In genomic region chr12:129704232-129704830, GRCh38 we compare ENCODE assay signal across 28 cellular contexts.
"Had no signal": no experiment of that assay in that cellular context is flagged by ENCODE, and none has a peak within 500 bp of the region (broad histone marks: within the 10 kb centered on the region; RNA-seq: fewer than 3 reads in every experiment).

No MANE protein-coding gene starts in this region.

- H3K27me3 ChIP-seq: body of pancreas, colonic mucosa, heart left ventricle, tibial artery, vagina had no signal

- H3K4me3 ChIP-seq: body of pancreas, colonic mucosa, gastroesophageal sphincter, heart left ventricle, left ventricle myocardium inferior, tibial artery, vagina had no signal

- H3K36me3 ChIP-seq: colonic mucosa, gastroesophageal sphincter, heart left ventricle, left ventricle myocardium inferior, tibial artery, vagina had no signal

- FAIRE-seq: endometrium had no signal

- H3K4me1 ChIP-seq: body of pancreas, colonic mucosa, gastroesophageal sphincter, heart left ventricle, left ventricle myocardium inferior, tibial artery, vagina had no signal

- H3K9me3 ChIP-seq: body of pancreas, colonic mucosa had no signal

- H3K27ac ChIP-seq: body of pancreas, colonic mucosa, gastroesophageal sphincter, heart left ventricle, left ventricle myocardium inferior, tibial artery, vagina had no signal

- DNase-seq: activated CD4-positive, alpha-beta memory T cell treated with anti-CD3 and anti-CD28 coated beads, Interleukin-2, amount 10 ng/mL, durations not matched to agents 7 days and 5 days; activated CD4-positive, alpha-beta T cell treated with anti-CD3 and anti-CD28 coated beads for 48 hours; activated CD4-positive, CD25-positive, alpha-beta regulatory T cell; activated naive CD4-positive, alpha-beta T cell; activated naive CD8-positive, alpha-beta T cell treated with anti-CD3 and anti-CD28 coated beads for 36 hours; activated T-cell treated with anti-CD3 and anti-CD28 coated beads, Interleukin-2, amount 50 U/mL, for 1 hour; amniotic stem cell; body of pancreas; central memory CD4-positive, alpha-beta T cell; colonic mucosa; erythroblast; heart left ventricle; immature natural killer cell; kidney glomerular epithelial cell; left ventricle myocardium inferior; mammary epithelial cell; occipital lobe; retina; stimulated activated CD4-positive, alpha-beta T cell treated with anti-CD3 and anti-CD28 coated beads, Interleukin-12 subunit alpha, Interleukin-12 subunit beta, amount 100 ng/mL, for 4 hours; stimulated activated CD4-positive, alpha-beta T cell treated with anti-CD3 and anti-CD28 coated beads, Interleukin-1b, Interleukin-23, amount 100 ng/mL, for 48 hours; stimulated activated CD8-positive, alpha-beta memory T cell treated with anti-CD3 and anti-CD28 coated beads, Interleukin-4, amount 100 ng/mL, for 48 hours; stimulated activated naive CD4-positive, alpha-beta T cell; T-helper 9 cell; tibial artery had no signal

- ATAC-seq: activated T-helper 17 cell treated with anti-CD3 and anti-CD28 coated beads, Interleukin-2, amount 50 U/mL, for 72 hours; body of pancreas; gastroesophageal sphincter; heart left ventricle had no signal
